ENCODE assay signal across 16 cellular contexts in genomic region chr18:49733896-49734585, GRCh38.
"Had no signal": no experiment of that assay in that cellular context is flagged by ENCODE, and none has a peak within 500 bp of the region (broad histone marks: within the 10 kb centered on the region; RNA-seq: fewer than 3 reads in every experiment).

No MANE protein-coding gene starts in this region.

- H3K36me3 Mint-ChIP-seq: activated naive CD8-positive, alpha-beta T cell treated with anti-CD3 and anti-CD28 coated beads for 36 hours; natural killer cell treated with Interleukin-12 subunit alpha and Interleukin-12 subunit beta and Interleukin-15 and Interleukin-18, amount 100 ng/mL, for 72 hours; WTC11 had no signal

- H3K4me1 Mint-ChIP-seq: activated naive CD8-positive, alpha-beta T cell treated with anti-CD3 and anti-CD28 coated beads for 36 hours; central memory CD8-positive, alpha-beta T cell had no signal

- H3K9me3 Mint-ChIP-seq: activated naive CD8-positive, alpha-beta T cell treated with anti-CD3 and anti-CD28 coated beads for 36 hours; activated T-cell treated with anti-CD3 and anti-CD28 coated beads, Interleukin-2, amount 50 U/mL, for 4 hours; central memory CD8-positive, alpha-beta T cell; natural killer cell treated with Interleukin-12 subunit alpha and Interleukin-12 subunit beta and Interleukin-15 and Interleukin-18, amount 100 ng/mL, for 72 hours; stimulated activated naive CD8-positive, alpha-beta T cell treated with anti-CD3 and anti-CD28 coated beads, Interleukin-15, Interleukin-2, amounts not matched to agents 100 ng/mL and 50 ng/mL, for 24 hours; WTC11 had no signal

- H3K27ac Mint-ChIP-seq: activated naive CD8-positive, alpha-beta T cell treated with anti-CD3 and anti-CD28 coated beads for 36 hours; natural killer cell treated with Interleukin-12 subunit alpha and Interleukin-12 subunit beta and Interleukin-15 and Interleukin-18, amount 100 ng/mL, for 72 hours; stimulated activated naive CD8-positive, alpha-beta T cell treated with anti-CD3 and anti-CD28 coated beads, Interleukin-15, Interleukin-2, amounts not matched to agents 100 ng/mL and 50 ng/mL, for 24 hours; WTC11 had no signal

- DNase-seq: activated CD4-positive, alpha-beta T cell treated with anti-CD3 and anti-CD28 coated beads, Interleukin-2, amount 50 U/mL, for 4 hours; activated CD8-positive, alpha-beta memory T cell treated with anti-CD3 and anti-CD28 coated beads, Interleukin-2, amount 50 U/mL, for 48 hours; activated naive CD4-positive, alpha-beta T cell treated with Interleukin-2 at 50 U/mL for 16 hours; activated naive CD8-positive, alpha-beta T cell treated with anti-CD3 and anti-CD28 coated beads for 36 hours; activated T-cell treated with anti-CD3 and anti-CD28 coated beads, Interleukin-2, amount 50 U/mL, for 4 hours; dorsolateral prefrontal cortex; esophagus squamous epithelium; gastrocnemius medialis; left ventricle myocardium superior; stimulated activated CD4-positive, alpha-beta T cell treated with anti-CD3 and anti-CD28 coated beads, Interleukin-4, amount 100 ng/mL, for 4 hours; T-helper 9 cell; thyroid gland had no signal

- H3K4me3 Mint-ChIP-seq: activated naive CD8-positive, alpha-beta T cell treated with anti-CD3 and anti-CD28 coated beads for 36 hours; activated T-cell treated with anti-CD3 and anti-CD28 coated beads, Interleukin-2, amount 50 U/mL, for 4 hours; central memory CD8-positive, alpha-beta T cell; natural killer cell treated with Interleukin-12 subunit alpha and Interleukin-12 subunit beta and Interleukin-15 and Interleukin-18, amount 100 ng/mL, for 72 hours; stimulated activated naive CD8-positive, alpha-beta T cell treated with anti-CD3 and anti-CD28 coated beads, Interleukin-15, Interleukin-2, amounts not matched to agents 100 ng/mL and 50 ng/mL, for 24 hours; WTC11 had no signal

- ATAC-seq: activated T-cell treated with anti-CD3 and anti-CD28 coated beads, Interleukin-2, amount 50 U/mL, for 4 hours; gastrocnemius medialis; left ventricle myocardium superior; natural killer cell treated with Interleukin-12 subunit alpha and Interleukin-12 subunit beta and Interleukin-15 and Interleukin-18, amount 100 ng/mL, for 72 hours; WTC11 had no signal
